1 cellular context compared by ENCODE assay signal in the genomic region with DNA sequence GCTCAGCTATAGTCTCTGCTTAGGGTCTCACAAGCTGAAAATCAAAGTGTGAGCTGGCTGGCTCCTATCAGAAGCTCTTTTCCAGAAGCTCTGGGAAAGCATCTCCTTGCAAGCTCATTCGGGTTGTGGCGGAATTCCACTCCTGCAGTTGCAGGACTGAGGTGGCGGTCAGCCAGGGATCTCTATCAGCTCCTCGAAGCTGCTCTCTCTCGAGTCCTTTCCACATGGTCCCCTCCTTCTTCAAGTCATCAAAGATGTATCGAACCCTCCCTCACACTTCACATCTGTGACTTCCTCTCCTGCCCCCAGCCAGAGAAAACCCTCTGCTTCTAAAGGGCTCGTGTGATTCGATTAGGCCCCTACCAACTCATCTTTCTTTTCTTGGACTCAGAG.
TF ChIP-seq lines count a peak whose summit lies in the region.

No MANE protein-coding gene starts in this region.

TF ChIP-seq in GM23338, 12 proteins besides CTCF, POLR2A, EP300 and RAD21:
- TF ChIP-seq, protein P1, sequence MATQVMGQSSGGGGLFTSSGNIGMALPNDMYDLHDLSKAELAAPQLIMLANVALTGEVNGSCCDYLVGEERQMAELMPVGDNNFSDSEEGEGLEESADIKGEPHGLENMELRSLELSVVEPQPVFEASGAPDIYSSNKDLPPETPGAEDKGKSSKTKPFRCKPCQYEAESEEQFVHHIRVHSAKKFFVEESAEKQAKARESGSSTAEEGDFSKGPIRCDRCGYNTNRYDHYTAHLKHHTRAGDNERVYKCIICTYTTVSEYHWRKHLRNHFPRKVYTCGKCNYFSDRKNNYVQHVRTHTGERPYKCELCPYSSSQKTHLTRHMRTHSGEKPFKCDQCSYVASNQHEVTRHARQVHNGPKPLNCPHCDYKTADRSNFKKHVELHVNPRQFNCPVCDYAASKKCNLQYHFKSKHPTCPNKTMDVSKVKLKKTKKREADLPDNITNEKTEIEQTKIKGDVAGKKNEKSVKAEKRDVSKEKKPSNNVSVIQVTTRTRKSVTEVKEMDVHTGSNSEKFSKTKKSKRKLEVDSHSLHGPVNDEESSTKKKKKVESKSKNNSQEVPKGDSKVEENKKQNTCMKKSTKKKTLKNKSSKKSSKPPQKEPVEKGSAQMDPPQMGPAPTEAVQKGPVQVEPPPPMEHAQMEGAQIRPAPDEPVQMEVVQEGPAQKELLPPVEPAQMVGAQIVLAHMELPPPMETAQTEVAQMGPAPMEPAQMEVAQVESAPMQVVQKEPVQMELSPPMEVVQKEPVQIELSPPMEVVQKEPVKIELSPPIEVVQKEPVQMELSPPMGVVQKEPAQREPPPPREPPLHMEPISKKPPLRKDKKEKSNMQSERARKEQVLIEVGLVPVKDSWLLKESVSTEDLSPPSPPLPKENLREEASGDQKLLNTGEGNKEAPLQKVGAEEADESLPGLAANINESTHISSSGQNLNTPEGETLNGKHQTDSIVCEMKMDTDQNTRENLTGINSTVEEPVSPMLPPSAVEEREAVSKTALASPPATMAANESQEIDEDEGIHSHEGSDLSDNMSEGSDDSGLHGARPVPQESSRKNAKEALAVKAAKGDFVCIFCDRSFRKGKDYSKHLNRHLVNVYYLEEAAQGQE (IDR thresholded peaks at IDR 0.05; ENCODE audit: unreplicated experiment) = no peak
- TF ChIP-seq EZH2 (IDR thresholded peaks at IDR 0.05; ENCODE audit: low read depth, unreplicated experiment) (no peak), NANOG (IDR thresholded peaks at IDR 0.05; ENCODE audit: borderline replicate concordance) (no peak), POLR2AphosphoS5 (IDR thresholded peaks at IDR 0.05; ENCODE audit: low read depth) (no peak), EZH2phosphoT487 (IDR thresholded peaks at IDR 0.05; ENCODE audit: unreplicated experiment) (no peak), CREB1 (CRISPR knock-in tag; IDR thresholded peaks at IDR 0.05; ENCODE audit: low read depth) (no peak), JUNB (IDR thresholded peaks at IDR 0.05; ENCODE audit: unreplicated experiment) (no peak), STAT1 (IDR thresholded peaks at IDR 0.05; ENCODE audit: unreplicated experiment) (no peak), ZNF114 (CRISPR knock-in tag; IDR thresholded peaks at IDR 0.05) (no peak), ZNF331 (CRISPR knock-in tag; IDR thresholded peaks at IDR 0.05; ENCODE audit: low read depth) (no peak)
- TF ChIP-seq, protein P2, sequence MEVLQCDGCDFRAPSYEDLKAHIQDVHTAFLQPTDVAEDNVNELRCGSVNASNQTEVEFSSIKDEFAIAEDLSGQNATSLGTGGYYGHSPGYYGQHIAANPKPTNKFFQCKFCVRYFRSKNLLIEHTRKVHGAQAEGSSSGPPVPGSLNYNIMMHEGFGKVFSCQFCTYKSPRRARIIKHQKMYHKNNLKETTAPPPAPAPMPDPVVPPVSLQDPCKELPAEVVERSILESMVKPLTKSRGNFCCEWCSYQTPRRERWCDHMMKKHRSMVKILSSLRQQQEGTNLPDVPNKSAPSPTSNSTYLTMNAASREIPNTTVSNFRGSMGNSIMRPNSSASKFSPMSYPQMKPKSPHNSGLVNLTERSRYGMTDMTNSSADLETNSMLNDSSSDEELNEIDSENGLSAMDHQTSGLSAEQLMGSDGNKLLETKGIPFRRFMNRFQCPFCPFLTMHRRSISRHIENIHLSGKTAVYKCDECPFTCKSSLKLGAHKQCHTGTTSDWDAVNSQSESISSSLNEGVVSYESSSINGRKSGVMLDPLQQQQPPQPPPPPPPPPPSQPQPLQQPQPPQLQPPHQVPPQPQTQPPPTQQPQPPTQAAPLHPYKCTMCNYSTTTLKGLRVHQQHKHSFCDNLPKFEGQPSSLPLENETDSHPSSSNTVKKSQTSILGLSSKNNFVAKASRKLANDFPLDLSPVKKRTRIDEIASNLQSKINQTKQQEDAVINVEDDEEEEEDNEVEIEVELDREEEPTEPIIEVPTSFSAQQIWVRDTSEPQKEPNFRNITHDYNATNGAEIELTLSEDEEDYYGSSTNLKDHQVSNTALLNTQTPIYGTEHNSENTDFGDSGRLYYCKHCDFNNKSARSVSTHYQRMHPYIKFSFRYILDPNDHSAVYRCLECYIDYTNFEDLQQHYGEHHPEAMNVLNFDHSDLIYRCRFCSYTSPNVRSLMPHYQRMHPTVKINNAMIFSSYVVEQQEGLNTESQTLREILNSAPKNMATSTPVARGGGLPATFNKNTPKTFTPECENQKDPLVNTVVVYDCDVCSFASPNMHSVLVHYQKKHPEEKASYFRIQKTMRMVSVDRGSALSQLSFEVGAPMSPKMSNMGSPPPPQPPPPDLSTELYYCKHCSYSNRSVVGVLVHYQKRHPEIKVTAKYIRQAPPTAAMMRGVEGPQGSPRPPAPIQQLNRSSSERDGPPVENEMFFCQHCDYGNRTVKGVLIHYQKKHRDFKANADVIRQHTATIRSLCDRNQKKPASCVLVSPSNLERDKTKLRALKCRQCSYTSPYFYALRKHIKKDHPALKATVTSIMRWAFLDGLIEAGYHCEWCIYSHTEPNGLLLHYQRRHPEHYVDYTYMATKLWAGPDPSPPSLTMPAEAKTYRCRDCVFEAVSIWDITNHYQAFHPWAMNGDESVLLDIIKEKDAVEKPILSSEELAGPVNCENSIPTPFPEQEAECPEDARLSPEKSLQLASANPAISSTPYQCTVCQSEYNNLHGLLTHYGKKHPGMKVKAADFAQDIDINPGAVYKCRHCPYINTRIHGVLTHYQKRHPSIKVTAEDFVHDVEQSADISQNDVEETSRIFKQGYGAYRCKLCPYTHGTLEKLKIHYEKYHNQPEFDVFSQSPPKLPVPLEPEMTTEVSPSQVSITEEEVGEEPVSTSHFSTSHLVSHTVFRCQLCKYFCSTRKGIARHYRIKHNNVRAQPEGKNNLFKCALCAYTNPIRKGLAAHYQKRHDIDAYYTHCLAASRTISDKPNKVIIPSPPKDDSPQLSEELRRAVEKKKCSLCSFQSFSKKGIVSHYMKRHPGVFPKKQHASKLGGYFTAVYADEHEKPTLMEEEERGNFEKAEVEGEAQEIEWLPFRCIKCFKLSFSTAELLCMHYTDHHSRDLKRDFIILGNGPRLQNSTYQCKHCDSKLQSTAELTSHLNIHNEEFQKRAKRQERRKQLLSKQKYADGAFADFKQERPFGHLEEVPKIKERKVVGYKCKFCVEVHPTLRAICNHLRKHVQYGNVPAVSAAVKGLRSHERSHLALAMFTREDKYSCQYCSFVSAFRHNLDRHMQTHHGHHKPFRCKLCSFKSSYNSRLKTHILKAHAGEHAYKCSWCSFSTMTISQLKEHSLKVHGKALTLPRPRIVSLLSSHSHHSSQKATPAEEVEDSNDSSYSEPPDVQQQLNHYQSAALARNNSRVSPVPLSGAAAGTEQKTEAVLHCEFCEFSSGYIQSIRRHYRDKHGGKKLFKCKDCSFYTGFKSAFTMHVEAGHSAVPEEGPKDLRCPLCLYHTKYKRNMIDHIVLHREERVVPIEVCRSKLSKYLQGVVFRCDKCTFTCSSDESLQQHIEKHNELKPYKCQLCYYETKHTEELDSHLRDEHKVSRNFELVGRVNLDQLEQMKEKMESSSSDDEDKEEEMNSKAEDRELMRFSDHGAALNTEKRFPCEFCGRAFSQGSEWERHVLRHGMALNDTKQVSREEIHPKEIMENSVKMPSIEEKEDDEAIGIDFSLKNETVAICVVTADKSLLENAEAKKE (CRISPR knock-in tag; IDR thresholded peaks at IDR 0.05) = no peak
- TF ChIP-seq, protein P3, sequence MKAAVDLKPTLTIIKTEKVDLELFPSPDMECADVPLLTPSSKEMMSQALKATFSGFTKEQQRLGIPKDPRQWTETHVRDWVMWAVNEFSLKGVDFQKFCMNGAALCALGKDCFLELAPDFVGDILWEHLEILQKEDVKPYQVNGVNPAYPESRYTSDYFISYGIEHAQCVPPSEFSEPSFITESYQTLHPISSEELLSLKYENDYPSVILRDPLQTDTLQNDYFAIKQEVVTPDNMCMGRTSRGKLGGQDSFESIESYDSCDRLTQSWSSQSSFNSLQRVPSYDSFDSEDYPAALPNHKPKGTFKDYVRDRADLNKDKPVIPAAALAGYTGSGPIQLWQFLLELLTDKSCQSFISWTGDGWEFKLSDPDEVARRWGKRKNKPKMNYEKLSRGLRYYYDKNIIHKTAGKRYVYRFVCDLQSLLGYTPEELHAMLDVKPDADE (IDR thresholded peaks at IDR 0.05) = no peak
